ENCODE assay signal across 11 cellular contexts in genomic region chr20:63348828-63349515, GRCh38. TPM values are rescaled to one million over a fixed set of nuclear protein-coding genes. Genes with fewer than 3 reads are reported as not detected.
"Had no signal": no experiment of that assay in that cellular context is flagged by ENCODE, and none has a peak within 500 bp of the region (broad histone marks: within the 10 kb centered on the region; RNA-seq: fewer than 3 reads in every experiment).

No MANE protein-coding gene starts in this region.

- H3K9me3 ChIP-seq: HAP-1 had no signal

- H3K4me1 ChIP-seq: HAP-1 had no signal

- DNase-seq: GM23248, GOT3, H7, HFFc6 had no signal

- H3K4me3 ChIP-seq: GM23248, HAP-1 had no signal

- ATAC-seq: HCT116, HepG2 had no signal

- H3K27ac ChIP-seq: GM23248, HL-60 had no signal

RNA-seq across cellular contexts. Expression of gene CHRNA4, which starts 12.2 kb away (rescaled TPM):
- total RNA-seq: GM23248, H4, HepG2, HFFc6, HT1080 had no signal
- polyA plus RNA-seq: GM23248, HepG2, IgD-negative memory B cell had no signal

RNA-seq across cellular contexts. Expression of gene COL20A1, which starts 56.0 kb away (rescaled TPM):
- total RNA-seq: GM23248, HepG2, HT1080 had no signal
- polyA plus RNA-seq: GM23248, HepG2, IgD-negative memory B cell had no signal
